ENCODE assay signal across 7 cellular contexts in genomic region chr10:50051995-50052660, GRCh38. TPM values are rescaled to one million over a fixed set of nuclear protein-coding genes. Genes with fewer than 3 reads are reported as not detected.
DNase-seq lines count a peak whose midpoint lies in the region; ATAC-seq, FAIRE-seq and TF ChIP-seq lines count a peak whose summit lies in the region.
"Not testable (repeated sequence)": the region's sequence is repeated elsewhere in the genome, so short reads cannot be mapped to it uniquely, and the experiment has no call there.

No MANE protein-coding gene starts in this region.

- H3K4me2 ChIP-seq in astrocyte (ENCODE audit: low read length): peak overlapping the region; percentile 80
- H3K4me2 ChIP-seq in mesenchymal stem cell (ENCODE audit: low read length, poor library complexity, severe bottlenecking): not testable (repeated sequence)

- H3K27ac ChIP-seq in astrocyte (ENCODE audit: low read depth, low read length); mesenchymal stem cell (ENCODE audit: low read length, poor library complexity, severe bottlenecking): not testable (repeated sequence)

- H3K4me1 Mint-ChIP-seq in astrocyte (ENCODE audit: low read depth, unreplicated experiment): not testable (repeated sequence)

- not testable (repeated sequence) for H3K14ac ChIP-seq in mesenchymal stem cell (ENCODE audit: low read length in 2 of 2)

- not testable (repeated sequence) for H3K4me3 Mint-ChIP-seq in astrocyte (ENCODE audit: unreplicated experiment)

- H3K27me3 ChIP-seq in astrocyte (ENCODE audit: insufficient read depth, low read length); mesenchymal stem cell (ENCODE audit: control insufficient read depth in 1 of 2, insufficient read depth in 1 of 2, low read length in 2 of 2): not testable (repeated sequence)

- not testable (repeated sequence) for H2AK5ac ChIP-seq in mesenchymal stem cell (ENCODE audit: low read length, severe bottlenecking)

- H3K18ac ChIP-seq in mesenchymal stem cell (ENCODE audit: low read depth in 1 of 2, low read length in 2 of 2): peak overlapping the region in 1 of 2 experiments; percentile 11

- H3K4me3 ChIP-seq in astrocyte (ENCODE audit: insufficient read depth, low read depth, low read length); fibroblast of the aortic adventitia (ENCODE audit: low read depth, low read length): not testable (repeated sequence)
- H3K4me3 ChIP-seq in mesenchymal stem cell (ENCODE audit: insufficient read depth in 1 of 2, low read depth in 1 of 2, low read length in 2 of 2): peak overlapping the region in 1 of 2 experiments; percentile 56

- H4K8ac ChIP-seq in mesenchymal stem cell (ENCODE audit: low read length): not testable (repeated sequence)

- not testable (repeated sequence) for FAIRE-seq in astrocyte (lab: Jason Lieb, UNC)

- H2BK120ac ChIP-seq in mesenchymal stem cell (ENCODE audit: low read depth, low read length): not testable (repeated sequence)

- not testable (repeated sequence) for H3K79me2 ChIP-seq in astrocyte (ENCODE audit: insufficient read depth, low read length)

- H3K9me3 Mint-ChIP-seq in astrocyte (ENCODE audit: unreplicated experiment): not testable (repeated sequence)

- H2BK5ac ChIP-seq in mesenchymal stem cell (ENCODE audit: low read depth, low read length, poor library complexity, severe bottlenecking): not testable (repeated sequence)

- not testable (repeated sequence) for H3K36me3 ChIP-seq in astrocyte (ENCODE audit: insufficient read depth, low read length); mesenchymal stem cell (ENCODE audit: control insufficient read depth in 1 of 2, insufficient read depth in 2 of 2, low read depth in 1 of 2, low read length in 2 of 2)

- ATAC-seq in GM19452 (IDR thresholded peaks at IDR 0.05; ENCODE audit: unreplicated experiment) (peak; percentile 63), HG02642 (IDR thresholded peaks at IDR 0.05; ENCODE audit: poor library complexity, unreplicated experiment) (peak; percentile 61)

- not testable (repeated sequence) for H4K20me1 ChIP-seq in astrocyte (ENCODE audit: insufficient read depth, low read length)

- H3K27me3 Mint-ChIP-seq in astrocyte (ENCODE audit: low read depth, unreplicated experiment): not testable (repeated sequence)

- not testable (repeated sequence) for H3K4me1 ChIP-seq in astrocyte (ENCODE audit: insufficient read depth, low read length); mesenchymal stem cell (ENCODE audit: control insufficient read depth, insufficient read depth, low read depth, low read length)

- H3K9me3 ChIP-seq in astrocyte (ENCODE audit: insufficient read depth, low read depth, low read length); mesenchymal stem cell (ENCODE audit: control insufficient read depth, low read length): not testable (repeated sequence)

- H2BK15ac ChIP-seq in mesenchymal stem cell (ENCODE audit: low read depth, poor library complexity, severe bottlenecking): not testable (repeated sequence)

- H2AFZ ChIP-seq in astrocyte (ENCODE audit: low read depth, low read length): peak overlapping the region; percentile 7
- not testable (repeated sequence) for H2AFZ ChIP-seq in mesenchymal stem cell (ENCODE audit: low read depth, low read length)

- H2BK12ac ChIP-seq in mesenchymal stem cell (ENCODE audit: low read length in 2 of 2): not testable (repeated sequence)

- not testable (repeated sequence) for TF ChIP-seq CTCF in astrocyte (IDR thresholded peaks at IDR 0.05; ENCODE audit: insufficient read depth, low read depth, low read length); fibroblast of the aortic adventitia (IDR thresholded peaks at IDR 0.05; ENCODE audit: insufficient read depth, low read length)

- not testable (repeated sequence) for H3K4ac ChIP-seq in mesenchymal stem cell (ENCODE audit: low read depth in 1 of 2, low read length in 2 of 2)

- H3K27ac Mint-ChIP-seq in astrocyte (ENCODE audit: unreplicated experiment): not testable (repeated sequence)

- H3K79me1 ChIP-seq in mesenchymal stem cell (replicated peaks; ENCODE audit: low read length, poor library complexity, severe bottlenecking): not testable (repeated sequence)

- peak; percentile 21 for DNase-seq in GM03348 (ENCODE audit: low spot score)
- DNase-seq in LHCN-M2 (ENCODE audit: low read depth): peak; percentile 57
- peak; percentile 59 for DNase-seq in astrocyte (ENCODE audit: low read depth)
- peak; percentile 74 for DNase-seq in fibroblast of the aortic adventitia (ENCODE audit: low read depth)
- peak; percentile 74 for DNase-seq in mesenchymal stem cell

- H3K36me3 Mint-ChIP-seq in astrocyte (ENCODE audit: low read depth, unreplicated experiment): not testable (repeated sequence)

- 77% methylated on average over 3 of the region's 3 CpGs for WGBS in mesenchymal stem cell

- H3K9ac ChIP-seq in astrocyte (ENCODE audit: low read length): not testable (repeated sequence)
- H3K9ac ChIP-seq in mesenchymal stem cell (ENCODE audit: low read length): peak overlapping the region; percentile 26

- not testable (repeated sequence) for H3K23ac ChIP-seq in mesenchymal stem cell (ENCODE audit: low read length in 2 of 2)

- peak overlapping the region; percentile 50 for H4K91ac ChIP-seq in mesenchymal stem cell (ENCODE audit: low read length)

RNA-seq across cellular contexts. Expression of gene WASHC2A, which starts 15.6 kb away (rescaled TPM):
- total RNA-seq in LHCN-M2 (2014; rRNA removed) (31.9 and 43.8 TPM in 2 replicates), astrocyte (40.7 and 41.2 TPM in 2 replicates), fibroblast of the aortic adventitia (ENCODE audit: low replicate concordance) (52.1 and 192 TPM in 2 replicates)
- 30.2 TPM for polyA plus RNA-seq in LHCN-M2 (2012)
- polyA plus RNA-seq in mesenchymal stem cell (2013, experiment 1 of 2): 49.8 TPM
- polyA plus RNA-seq in mesenchymal stem cell (2013, experiment 2 of 2): 47.4 TPM

Comparison
In these comparisons a context has a peak if more than half of its experiments do, and no peak if none do; other contexts are left out.
1. DNase-seq: peak in every context shown above with its lines; median percentile 74 in fibroblast of the aortic adventitia; 74 in mesenchymal stem cell; 59 in astrocyte; 57 in LHCN-M2; 21 in GM03348.